27 cellular contexts compared by ENCODE assay signal in genomic region chr2:26711457-26712155, GRCh38. TPM values are rescaled to one million over a fixed set of nuclear protein-coding genes. Genes with fewer than 3 reads are reported as not detected.
DNase-seq lines count a peak whose midpoint lies in the region; ATAC-seq, FAIRE-seq and TF ChIP-seq lines count a peak whose summit lies in the region.
"Had no signal": no experiment of that assay in that cellular context is flagged by ENCODE, and none has a peak within 500 bp of the region (broad histone marks: within the 10 kb centered on the region; RNA-seq: fewer than 3 reads in every experiment).

No MANE protein-coding gene starts in this region.

- intact Hi-C loops in K562 (cut with micrococcal nuclease) (no loop called here), tibial artery (cut with DNase I; ENCODE audit: low total_unique reads) (no loop called here)

- no peak for TF ChIP-seq RAD21 in K562 (CRISPR knock-in tag; conservative IDR thresholded peaks at IDR 0.05 in 1 of 2, IDR thresholded peaks at IDR 0.05 in 1 of 2)

- peaks cover 5% of the 10 kb centered on the region; the same call in 1 of the 2 replicates for H4K20me1 ChIP-seq in K562 (replicated peaks; ENCODE audit: control insufficient read depth, insufficient read depth, low read length)
- H4K20me1 ChIP-seq in hepatocyte (ENCODE audit: insufficient read depth, poor library complexity, severe bottlenecking): no peaks in the 10 kb centered on the region

- no peaks in the 10 kb centered on the region for H3K9me2 ChIP-seq in hepatocyte (replicated peaks; ENCODE audit: insufficient read depth)

- CTCF ChIA-PET in K562 (lab: Yijun Ruan, JAX; ENCODE audit: low intra/inter-chr PET ratio): no interaction called here

- no peak overlapping the region for H3K4me3 ChIP-seq in K562
- no peak overlapping the region for H3K4me3 ChIP-seq in hepatocyte
- no peak overlapping the region for H3K4me3 ChIP-seq in tibial artery
- H3K4me3 ChIP-seq: A549; BLaER1 treated with 17β-estradiol and CSF1 and Interleukin-3, amounts not matched to agents 10 nM and 100 nM; smooth muscle cell had no signal

- under 1% methylated on average over 11 of the region's 11 CpGs for WGBS in K562 (ENCODE audit: insufficient coverage, low coverage, missing lambda C conversion rate)
- WGBS in hepatocyte (ENCODE audit: low lambda C conversion rate, missing lambda C conversion rate): 75% methylated on average over 11 of the region's 11 CpGs

- no peak for FAIRE-seq in K562 (lab: Jason Lieb, UNC)
- FAIRE-seq: A549, D721Med, GM12891 had no signal

- H3K36me3 ChIP-seq in K562 (ENCODE audit: control insufficient read depth, insufficient read depth, low read length): no peaks in the 10 kb centered on the region
- H3K36me3 ChIP-seq in hepatocyte (replicated peaks; ENCODE audit: insufficient read depth, low read depth): no peaks in the 10 kb centered on the region
- H3K36me3 ChIP-seq in tibial artery: no peaks in the 10 kb centered on the region
- H3K36me3 ChIP-seq: BLaER1 treated with 17β-estradiol and CSF1 and Interleukin-3, amounts not matched to agents 10 nM and 100 nM had no signal

- no peaks in the 10 kb centered on the region for H3K9me1 ChIP-seq in K562 (ENCODE audit: control insufficient read depth, insufficient read depth, low read length)

- no peak overlapping the region for H3K9ac ChIP-seq in K562 (ENCODE audit: insufficient read depth in 1 of 2, low read depth in 2 of 2, low read length in 2 of 2)

- DNase-seq in NCI-H2171 treated with DMSO at 0.1 percent for 48 hours (lab: John Stamatoyannopoulos, UW) (peak; percentile 38), NCI-H2171 (lab: John Stamatoyannopoulos, UW) (no peak), K562 (ENCODE audit: extremely low read depth in 1 of 4, low spot score in 3 of 4) (no peak), hepatocyte (ENCODE audit: low spot score) (no peak), tibial artery (no peak), medulla oblongata (ENCODE audit: extremely low spot score) (no peak)
- DNase-seq in stimulated activated CD4-positive, alpha-beta T cell treated with anti-CD3 and anti-CD28 coated beads, Interleukin-15, amount 100 ng/mL, for 24 hours: no peak
- DNase-seq: activated B cell treated with CpG ODN at 0.5 μM for 24 hours; activated CD4-positive, alpha-beta memory T cell treated with anti-CD3 and anti-CD28 coated beads, Interleukin-2, amount 10 ng/mL, durations not matched to agents 7 days and 5 days; activated naive CD8-positive, alpha-beta T cell treated with anti-CD3 and anti-CD28 coated beads for 36 hours; activated T-cell treated with anti-CD3 and anti-CD28 coated beads, Interleukin-2, amount 50 U/mL, for 4 hours; erythroblast; immature natural killer cell; Kasumi-1; NCI-H1417; stimulated activated CD8-positive, alpha-beta memory T cell treated with anti-CD3 and anti-CD28 coated beads, Interleukin-4, amount 100 ng/mL, for 48 hours had no signal

- TF ChIP-seq CTCF in K562 (IDR thresholded peaks at IDR 0.05 in 2 of 3, conservative IDR thresholded peaks at IDR 0.05 in 1 of 3; ENCODE audit: insufficient read depth in 2 of 3, low read depth in 1 of 3, low read length in 3 of 3) (no peak), hepatocyte (IDR thresholded peaks at IDR 0.05; ENCODE audit: poor library complexity) (no peak), tibial artery (IDR thresholded peaks at IDR 0.05) (no peak)

- H3K27me3 ChIP-seq in K562 (ENCODE audit: control insufficient read depth in 2 of 2, insufficient read depth in 2 of 2, low read length in 2 of 2): peaks cover 5 to 69% of the 10 kb centered on the region in 2 experiments; a peak in 4 of 5 replicates
- H3K27me3 ChIP-seq in hepatocyte: no peaks in the 10 kb centered on the region
- H3K27me3 ChIP-seq in tibial artery: no peaks in the 10 kb centered on the region
- H3K27me3 ChIP-seq: BLaER1 treated with 17β-estradiol and CSF1 and Interleukin-3, amounts not matched to agents 10 nM and 100 nM had no signal

- no peak for ATAC-seq in K562
- ATAC-seq in HG03342 (IDR thresholded peaks at IDR 0.05; ENCODE audit: unreplicated experiment): no peak
- ATAC-seq: activated T-cell treated with anti-CD3 and anti-CD28 coated beads, Interleukin-2, amount 50 U/mL, for 4 hours; naive thymus-derived CD8-positive, alpha-beta T cell had no signal

- POLR2A ChIA-PET in K562 (lab: Yijun Ruan, JAX): no interaction called here

- H3K4me1 ChIP-seq in K562 (replicated peaks in 1 of 2; ENCODE audit: control insufficient read depth in 2 of 2, insufficient read depth in 2 of 2, low read length in 2 of 2): peaks cover 0 to 4% of the 10 kb centered on the region in 2 experiments; a peak in 1 of 5 replicates
- peaks cover 52% of the 10 kb centered on the region for H3K4me1 ChIP-seq in hepatocyte (ENCODE audit: insufficient read depth)
- peaks cover 0 to 58% (median 52%) of the 10 kb centered on the region in 4 donors for H3K4me1 ChIP-seq in tibial artery

- no peaks in the 10 kb centered on the region for H3K79me2 ChIP-seq in K562 (ENCODE audit: control insufficient read depth, insufficient read depth, low read length)
- H3K79me2 ChIP-seq in hepatocyte: no peaks in the 10 kb centered on the region

- H3K4me2 ChIP-seq in K562 (ENCODE audit: insufficient read depth, low read length): no peak overlapping the region
- H3K4me2 ChIP-seq in hepatocyte: no peak overlapping the region
- H3K4me2 ChIP-seq: A549, smooth muscle cell had no signal

- in situ Hi-C loops in K562 (cut with MboI): no loop called here

- H3K27ac ChIP-seq in K562 (ENCODE audit: extremely low read depth, low read depth, low read length) (no peak overlapping the region), hepatocyte (peak overlapping the region; percentile 27), tibial artery (peak overlapping the region; percentile 48 to 59)
- H3K27ac ChIP-seq: BLaER1 treated with 17β-estradiol and CSF1 and Interleukin-3, amounts not matched to agents 10 nM and 100 nM had no signal

- TF ChIP-seq EP300 in K562 (IDR thresholded peaks at IDR 0.05; ENCODE audit: low read length): no peak

- BruUV-seq in K562 (replicated peaks; lab: Mats Ljungman, UMichigan): no TSS peak

- H3K9me3 ChIP-seq in K562 (replicated peaks; ENCODE audit: control insufficient read depth, insufficient read depth, low read depth, low read length) (no peaks in the 10 kb centered on the region), hepatocyte (ENCODE audit: low read depth) (no peaks in the 10 kb centered on the region), tibial artery (no peaks in the 10 kb centered on the region)
- H3K9me3 ChIP-seq: A549; BLaER1 treated with 17β-estradiol and CSF1 and Interleukin-3, amounts not matched to agents 10 nM and 100 nM had no signal

- H2AFZ ChIP-seq in K562 (ENCODE audit: low read depth, low read length) (no peak overlapping the region), hepatocyte (no peak overlapping the region)

- no peak for TF ChIP-seq POLR2A in K562 (conservative IDR thresholded peaks at IDR 0.05)

TF ChIP-seq in K562, 482 proteins besides CTCF, POLR2A, EP300 and RAD21 (continues in another document):
- TF ChIP-seq RBM25 (IDR thresholded peaks at IDR 0.05; ENCODE audit: low read depth, low read length, severe bottlenecking): peak; percentile 65
- TF ChIP-seq, protein P1, sequence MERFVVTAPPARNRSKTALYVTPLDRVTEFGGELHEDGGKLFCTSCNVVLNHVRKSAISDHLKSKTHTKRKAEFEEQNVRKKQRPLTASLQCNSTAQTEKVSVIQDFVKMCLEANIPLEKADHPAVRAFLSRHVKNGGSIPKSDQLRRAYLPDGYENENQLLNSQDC (CRISPR knock-in tag; IDR thresholded peaks at IDR 0.05): no peak

RNA-seq across cellular contexts. Expression of gene KCNK3, which starts 19.1 kb away (rescaled TPM):
- 0.23 TPM in 1 of 2 replicates, not detected in the other for total RNA-seq in K562 (2011; cell fraction: chromatin; rRNA removed; ENCODE audit: low replicate concordance)
- total RNA-seq in K562 (2011; cell fraction: nucleolus; rRNA removed): 0.13 and 0.17 TPM in 2 replicates
- 0.07 TPM in 1 of 2 replicates, not detected in the other for total RNA-seq in K562 (2011; cell fraction: nucleoplasm; rRNA removed)
- total RNA-seq in K562 (2014; rRNA removed) (0.08 and 0.09 TPM in 2 replicates), K562 (2014; rRNA removed; fragmentation: Illumina TruSeq; extraction: Trizol) (not detected in 2 replicates), K562 (2015; rRNA removed; fragmentation: Illumina TruSeq; extraction: Trizol) (0.04 TPM in 1 of 2 replicates, not detected in the other), K562 (2021) (0.13 and 0.20 TPM in 2 replicates), hepatocyte (9.4 and 10.5 TPM in 2 replicates)
- polyA plus RNA-seq in K562 (2011; rRNA removed) (0.06 TPM in 1 of 2 replicates, not detected in the other), K562 (2014; fragmentation: Illumina TruSeq; extraction: Trizol) (not detected in 2 replicates), K562 (2014; fragmentation: Nextera tagmentation; extraction: Ambion mirVana) (under 1 TPM in 1 of 2 experiments, not detected in 1; 0.01 TPM), K562 (2014; rRNA removed) (0.08 TPM in 1 of 2 replicates, not detected in the other), hepatocyte (8.2 and 9.0 TPM in 2 replicates)
- polyA plus RNA-seq in K562 (2011; cell fraction: cytosol; rRNA removed): 0.19 TPM in 1 of 2 replicates, not detected in the other
- polyA plus RNA-seq in K562 (2011; cell fraction: nucleus; rRNA removed): 0.06 TPM in 1 of 2 replicates, not detected in the other
- 0.01 and 0.04 TPM in 2 replicates for polyA plus RNA-seq in K562 (2012)
- polyA minus RNA-seq in K562 (2011; rRNA and poly(A)+ RNA removed): not detected in 2 replicates
- polyA minus RNA-seq in K562 (2011; cell fraction: cytosol; rRNA and poly(A)+ RNA removed): not detected in 2 replicates
- polyA minus RNA-seq in K562 (2011; cell fraction: nucleus; rRNA and poly(A)+ RNA removed): 0.13 TPM in 1 of 2 replicates, not detected in the other
- total RNA-seq: activated B cell treated with CpG ODN at 0.5 μM for 24 hours; activated CD4-positive, alpha-beta memory T cell treated with anti-CD3 and anti-CD28 coated beads, Interleukin-2, amount 10 ng/mL, durations not matched to agents 7 days and 5 days; activated naive CD8-positive, alpha-beta T cell treated with anti-CD3 and anti-CD28 coated beads for 36 hours; dermis microvascular lymphatic vessel endothelial cell; HT1080; lung microvascular endothelial cell; naive thymus-derived CD8-positive, alpha-beta T cell; T-helper 1 cell treated with Interleukin-12 subunit alpha and Interleukin-12 subunit beta and Interleukin-4 antibody, amounts not matched to agents 30 ng/mL and 1 ng/mL, for 36 hours had no signal
- polyA plus RNA-seq: immature natural killer cell; naive thymus-derived CD8-positive, alpha-beta T cell had no signal

RNA-seq across cellular contexts. Expression of gene SLC35F6, which starts 52.5 kb away (rescaled TPM):
- total RNA-seq in K562 (2011; cell fraction: chromatin; rRNA removed; ENCODE audit: low replicate concordance): 21.5 and 40.8 TPM in 2 replicates
- 40.7 and 47.7 TPM in 2 replicates for total RNA-seq in K562 (2011; cell fraction: nucleolus; rRNA removed)
- total RNA-seq in K562 (2011; cell fraction: nucleoplasm; rRNA removed): 48.1 and 75.0 TPM in 2 replicates
- total RNA-seq in K562 (2014; rRNA removed) (22.9 and 31.9 TPM in 2 replicates), K562 (2014; rRNA removed; fragmentation: Illumina TruSeq; extraction: Trizol) (21.9 and 22.2 TPM in 2 replicates), K562 (2015; rRNA removed; fragmentation: Illumina TruSeq; extraction: Trizol) (28.1 and 29.4 TPM in 2 replicates), K562 (2021) (37.4 and 42.8 TPM in 2 replicates), hepatocyte (30.2 and 40.7 TPM in 2 replicates)
- polyA plus RNA-seq in K562 (2011; rRNA removed) (11.9 and 16.7 TPM in 2 replicates), K562 (2014; fragmentation: Illumina TruSeq; extraction: Trizol) (22.5 and 23.4 TPM in 2 replicates), K562 (2014; fragmentation: Nextera tagmentation; extraction: Ambion mirVana) (10 to 100 TPM; 19.3 to 47.3 TPM), K562 (2014; rRNA removed) (18.8 and 20.9 TPM in 2 replicates), hepatocyte (16.6 and 18.3 TPM in 2 replicates)
- polyA plus RNA-seq in K562 (2011; cell fraction: cytosol; rRNA removed): 18.3 and 30.0 TPM in 2 replicates
- 5.5 and 8.8 TPM in 2 replicates for polyA plus RNA-seq in K562 (2011; cell fraction: nucleus; rRNA removed)
- 17.4 and 33.3 TPM in 2 replicates for polyA plus RNA-seq in K562 (2012)
- polyA minus RNA-seq in K562 (2011; rRNA and poly(A)+ RNA removed): 18.6 and 24.3 TPM in 2 replicates
- 23.3 and 30.5 TPM in 2 replicates for polyA minus RNA-seq in K562 (2011; cell fraction: cytosol; rRNA and poly(A)+ RNA removed)
- polyA minus RNA-seq in K562 (2011; cell fraction: nucleus; rRNA and poly(A)+ RNA removed): 6.7 and 9.3 TPM in 2 replicates
